28 cellular contexts compared by ENCODE assay signal in the genomic region with DNA sequence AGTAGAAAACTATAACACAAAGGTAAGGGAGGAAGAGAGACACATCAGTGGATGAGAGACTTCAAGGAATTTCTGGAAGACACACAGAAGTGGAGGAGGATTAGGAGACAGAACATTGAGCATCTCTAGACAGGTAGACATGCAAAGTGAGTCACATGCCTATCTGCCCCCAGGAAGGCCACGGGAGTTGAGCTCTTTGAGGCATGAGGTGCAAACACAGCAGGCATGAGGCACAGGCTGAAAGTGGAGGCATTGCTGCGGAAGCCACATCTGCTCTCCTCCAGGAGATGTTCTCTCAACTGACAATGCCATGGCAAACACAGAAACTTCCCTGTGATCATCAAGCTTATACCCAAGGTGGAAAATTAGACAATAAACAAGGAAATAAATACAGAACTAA.
"Had no signal": no experiment of that assay in that cellular context is flagged by ENCODE, and none has a peak within 500 bp of the region (broad histone marks: within the 10 kb centered on the region; RNA-seq: fewer than 3 reads in every experiment).

No MANE protein-coding gene starts in this region.

- H3K36me3 ChIP-seq: adrenal gland, brain microvascular endothelial cell, breast epithelium had no signal

- H3K4me3 ChIP-seq: adrenal gland, body of pancreas, breast epithelium had no signal

- H3K9me3 ChIP-seq: body of pancreas had no signal

- ATAC-seq: activated CD4-positive, alpha-beta T cell treated with anti-CD3 and anti-CD28 coated beads for 36 hours; activated CD8-positive, alpha-beta T cell treated with anti-CD3 and anti-CD28 coated beads, Interleukin-2, amount 10 ng/mL, durations not matched to agents 7 days and 5 days; activated naive CD4-positive, alpha-beta T cell treated with anti-CD3 and anti-CD28 coated beads, Interleukin-2, amount 50 U/mL, for 72 hours; body of pancreas had no signal

- H3K27me3 ChIP-seq: adrenal gland, body of pancreas, brain microvascular endothelial cell, breast epithelium had no signal

- H3K27ac ChIP-seq: adrenal gland, body of pancreas, brain microvascular endothelial cell, breast epithelium, VCaP had no signal

- H3K4me1 ChIP-seq: adrenal gland, body of pancreas, breast epithelium had no signal

- DNase-seq: activated B cell treated with CpG ODN at 0.5 μM for 24 hours; activated CD4-positive, alpha-beta memory T cell treated with anti-CD3 and anti-CD28 coated beads, Interleukin-2, amount 10 ng/mL, durations not matched to agents 7 days and 5 days; activated CD4-positive, alpha-beta T cell treated with anti-CD3 and anti-CD28 coated beads for 1 hour; activated CD4-positive, alpha-beta T cell treated with anti-CD3 and anti-CD28 coated beads for 36 hours; activated CD4-positive, alpha-beta T cell treated with anti-CD3 and anti-CD28 coated beads for 48 hours; activated CD4-positive, alpha-beta T cell treated with anti-CD3 and anti-CD28 coated beads, Interleukin-2, amount 50 U/mL, for 48 hours; activated CD8-positive, alpha-beta memory T cell treated with anti-CD3 and anti-CD28 coated beads, Interleukin-2, amount 50 U/mL, for 4 hours; activated CD8-positive, alpha-beta T cell treated with anti-CD3 and anti-CD28 coated beads, Interleukin-2, amount 10 ng/mL, durations not matched to agents 7 days and 5 days; activated effector memory CD4-positive, alpha-beta T cell treated with Interleukin-2 at 50 U/mL for 16 hours; activated gamma-delta T cell treated with Interleukin-2 at 50 U/mL for 16 hours; activated naive CD4-positive, alpha-beta T cell; activated naive CD4-positive, alpha-beta T cell treated with anti-CD3 and anti-CD28 coated beads for 36 hours; activated naive CD4-positive, alpha-beta T cell treated with anti-CD3 and anti-CD28 coated beads, Interleukin-2, amount 50 U/mL, for 16 hours; activated naive CD8-positive, alpha-beta T cell treated with anti-CD3 and anti-CD28 coated beads for 36 hours; activated T-cell treated with anti-CD3 and anti-CD28 coated beads, Interleukin-2, amount 50 U/mL, for 24 hours; activated T-cell treated with anti-CD3 and anti-CD28 coated beads, Interleukin-2, amount 50 U/mL, for 48 hours; adrenal gland; amniotic stem cell; body of pancreas; brain microvascular endothelial cell; central memory CD4-positive, alpha-beta T cell; SW 1271; T-helper 1 cell; T-helper 2 cell; T-helper 9 cell had no signal
